ENCODE assay signal across 36 cellular contexts in the genomic region with DNA sequence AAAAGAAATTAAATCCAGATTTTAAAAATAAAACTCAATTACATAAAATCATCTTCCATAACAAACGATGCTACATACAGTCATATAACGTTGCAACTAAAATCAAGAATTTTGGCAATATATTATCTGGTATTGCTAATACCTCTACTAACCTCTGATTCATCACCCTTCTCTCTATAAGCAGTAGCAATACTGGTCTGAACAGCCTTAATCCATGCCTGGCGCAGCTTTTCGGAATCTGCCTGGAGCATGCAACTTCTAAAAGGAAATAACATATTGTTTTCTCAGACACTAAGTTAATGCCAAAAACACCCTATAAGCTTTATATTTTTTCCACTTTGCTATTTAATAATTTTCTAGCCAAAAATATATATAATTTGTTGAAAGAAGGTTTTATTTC.
"Had no signal": no experiment of that assay in that cellular context is flagged by ENCODE, and none has a peak within 500 bp of the region (broad histone marks: within the 10 kb centered on the region; RNA-seq: fewer than 3 reads in every experiment).

No MANE protein-coding gene starts in this region.

- DNase-seq: activated effector memory CD4-positive, alpha-beta T cell treated with anti-CD3 and anti-CD28 coated beads, Interleukin-2, amount 50 U/mL, for 16 hours; activated effector memory CD4-positive, alpha-beta T cell treated with Interleukin-2 at 50 U/mL for 16 hours; activated gamma-delta T cell; activated gamma-delta T cell treated with Interleukin-2 at 50 U/mL for 16 hours; activated naive CD4-positive, alpha-beta T cell; activated naive CD4-positive, alpha-beta T cell treated with anti-CD3 and anti-CD28 coated beads for 36 hours; activated naive CD4-positive, alpha-beta T cell treated with anti-CD3 and anti-CD28 coated beads, Interleukin-2, amount 10 ng/mL, durations not matched to agents 7 days and 5 days; activated naive CD4-positive, alpha-beta T cell treated with anti-CD3 and anti-CD28 coated beads, Interleukin-2, amount 50 U/mL, for 16 hours; activated naive CD4-positive, alpha-beta T cell treated with Interleukin-2 at 50 U/mL for 16 hours; activated naive CD8-positive, alpha-beta T cell treated with anti-CD3 and anti-CD28 coated beads, Interleukin-2, amount 10 ng/mL, durations not matched to agents 7 days and 5 days; activated naive CD8-positive, alpha-beta T cell treated with anti-CD3 and anti-CD28 coated beads, Interleukin-2, amount 50 U/mL, for 24 hours; activated T-cell treated with anti-CD3 and anti-CD28 coated beads, Interleukin-2, amount 50 U/mL, for 1 hour; activated T-cell treated with anti-CD3 and anti-CD28 coated beads, Interleukin-2, amount 50 U/mL, for 24 hours; activated T-cell treated with anti-CD3 and anti-CD28 coated beads, Interleukin-2, amount 50 U/mL, for 4 hours; activated T-cell treated with anti-CD3 and anti-CD28 coated beads, Interleukin-2, amount 50 U/mL, for 48 hours; activated T-cell treated with anti-CD3 and anti-CD28 coated beads, Interleukin-2, amount 50 U/mL, for 72 hours; adrenal gland; amniotic stem cell; amygdala; anterior cingulate cortex; aorta; body of pancreas; brain microvascular endothelial cell; caudate nucleus; central memory CD4-positive, alpha-beta T cell; cerebellar nuclear complex had no signal

- H3K27me3 ChIP-seq: adrenal gland, ascending aorta, body of pancreas, brain microvascular endothelial cell, breast epithelium, cardiac muscle cell had no signal

- H3K9me3 ChIP-seq: adrenal gland, ascending aorta, body of pancreas, breast epithelium had no signal

- H3K9me3 Mint-ChIP-seq: activated naive CD4-positive, alpha-beta T cell treated with anti-CD3 and anti-CD28 coated beads for 36 hours; activated naive CD4-positive, alpha-beta T cell treated with anti-CD3 and anti-CD28 coated beads, Interleukin-2, amount 10 ng/mL, durations not matched to agents 7 days and 5 days; activated naive CD4-positive, alpha-beta T cell treated with anti-CD3 and anti-CD28 coated beads, Interleukin-2, amount 50 U/mL, for 24 hours; activated naive CD4-positive, alpha-beta T cell treated with anti-CD3 and anti-CD28 coated beads, Interleukin-2, amount 50 U/mL, for 72 hours; activated naive CD8-positive, alpha-beta T cell treated with anti-CD3 and anti-CD28 coated beads, Interleukin-2, amount 10 ng/mL, durations not matched to agents 7 days and 5 days; activated naive CD8-positive, alpha-beta T cell treated with anti-CD3 and anti-CD28 coated beads, Interleukin-2, amount 50 U/mL, for 24 hours; activated T-cell treated with anti-CD3 and anti-CD28 coated beads, Interleukin-2, amount 50 U/mL, for 24 hours; activated T-cell treated with anti-CD3 and anti-CD28 coated beads, Interleukin-2, amount 50 U/mL, for 4 hours; activated T-cell treated with anti-CD3 and anti-CD28 coated beads, Interleukin-2, amount 50 U/mL, for 72 hours; activated T-helper 1 cell treated with anti-CD3 and anti-CD28 coated beads, Interleukin-12 subunit alpha, Interleukin-12 subunit beta, Interleukin-2, Interleukin-4 antibody, amounts not matched to agents 30 ng/mL and 10 ng/mL and 1 ng/mL, durations not matched to agents 14 hours and 24 hours and 36 hours; activated T-helper 17 cell treated with anti-CD3 and anti-CD28 coated beads, Interleukin-2, amount 50 U/mL, for 72 hours; activated T-helper 2 cell treated with anti-CD3 and anti-CD28 coated beads, Interferon-gamma antibody, Interleukin-2, Interleukin-4, amounts not matched to agents 10 μg/mL and 5 μg/mL and 100 μg/mL, durations not matched to agents 14 hours and 24 hours and 36 hours; brain; central memory CD8-positive, alpha-beta T cell had no signal

- H3K36me3 ChIP-seq: breast epithelium had no signal

- H3K4me3 Mint-ChIP-seq: activated naive CD4-positive, alpha-beta T cell treated with anti-CD3 and anti-CD28 coated beads for 36 hours; activated naive CD4-positive, alpha-beta T cell treated with anti-CD3 and anti-CD28 coated beads, Interleukin-2, amount 10 ng/mL, durations not matched to agents 7 days and 5 days; activated naive CD4-positive, alpha-beta T cell treated with anti-CD3 and anti-CD28 coated beads, Interleukin-2, amount 50 U/mL, for 24 hours; activated naive CD8-positive, alpha-beta T cell treated with anti-CD3 and anti-CD28 coated beads, Interleukin-2, amount 10 ng/mL, durations not matched to agents 7 days and 5 days; activated naive CD8-positive, alpha-beta T cell treated with anti-CD3 and anti-CD28 coated beads, Interleukin-2, amount 50 U/mL, for 24 hours; activated T-cell treated with anti-CD3 and anti-CD28 coated beads, Interleukin-2, amount 50 U/mL, for 24 hours; activated T-cell treated with anti-CD3 and anti-CD28 coated beads, Interleukin-2, amount 50 U/mL, for 4 hours; activated T-cell treated with anti-CD3 and anti-CD28 coated beads, Interleukin-2, amount 50 U/mL, for 72 hours; activated T-helper 1 cell treated with anti-CD3 and anti-CD28 coated beads, Interleukin-12 subunit alpha, Interleukin-12 subunit beta, Interleukin-2, Interleukin-4 antibody, amounts not matched to agents 30 ng/mL and 10 ng/mL and 1 ng/mL, durations not matched to agents 14 hours and 24 hours and 36 hours; activated T-helper 17 cell treated with anti-CD3 and anti-CD28 coated beads, Interleukin-2, amount 50 U/mL, for 72 hours; brain; central memory CD8-positive, alpha-beta T cell had no signal

- H3K36me3 Mint-ChIP-seq: activated naive CD4-positive, alpha-beta T cell treated with anti-CD3 and anti-CD28 coated beads, Interleukin-2, amount 50 U/mL, for 72 hours had no signal

- H3K27me3 Mint-ChIP-seq: activated naive CD4-positive, alpha-beta T cell treated with anti-CD3 and anti-CD28 coated beads, Interleukin-2, amount 10 ng/mL, durations not matched to agents 7 days and 5 days; activated naive CD4-positive, alpha-beta T cell treated with anti-CD3 and anti-CD28 coated beads, Interleukin-2, amount 50 U/mL, for 24 hours; activated naive CD8-positive, alpha-beta T cell treated with anti-CD3 and anti-CD28 coated beads, Interleukin-2, amount 10 ng/mL, durations not matched to agents 7 days and 5 days; activated naive CD8-positive, alpha-beta T cell treated with anti-CD3 and anti-CD28 coated beads, Interleukin-2, amount 50 U/mL, for 24 hours; activated T-cell treated with anti-CD3 and anti-CD28 coated beads, Interleukin-2, amount 50 U/mL, for 24 hours; activated T-helper 17 cell treated with anti-CD3 and anti-CD28 coated beads, Interleukin-2, amount 50 U/mL, for 72 hours; brain; central memory CD8-positive, alpha-beta T cell had no signal

- H3K27ac Mint-ChIP-seq: activated naive CD4-positive, alpha-beta T cell treated with anti-CD3 and anti-CD28 coated beads for 36 hours; activated naive CD4-positive, alpha-beta T cell treated with anti-CD3 and anti-CD28 coated beads, Interleukin-2, amount 10 ng/mL, durations not matched to agents 7 days and 5 days; activated naive CD4-positive, alpha-beta T cell treated with anti-CD3 and anti-CD28 coated beads, Interleukin-2, amount 50 U/mL, for 24 hours; activated naive CD4-positive, alpha-beta T cell treated with anti-CD3 and anti-CD28 coated beads, Interleukin-2, amount 50 U/mL, for 72 hours; activated naive CD8-positive, alpha-beta T cell treated with anti-CD3 and anti-CD28 coated beads, Interleukin-2, amount 10 ng/mL, durations not matched to agents 7 days and 5 days; activated naive CD8-positive, alpha-beta T cell treated with anti-CD3 and anti-CD28 coated beads, Interleukin-2, amount 50 U/mL, for 24 hours; activated T-cell treated with anti-CD3 and anti-CD28 coated beads, Interleukin-2, amount 50 U/mL, for 24 hours; activated T-cell treated with anti-CD3 and anti-CD28 coated beads, Interleukin-2, amount 50 U/mL, for 72 hours; activated T-helper 1 cell treated with anti-CD3 and anti-CD28 coated beads, Interleukin-12 subunit alpha, Interleukin-12 subunit beta, Interleukin-2, Interleukin-4 antibody, amounts not matched to agents 30 ng/mL and 10 ng/mL and 1 ng/mL, durations not matched to agents 14 hours and 24 hours and 36 hours; activated T-helper 17 cell treated with anti-CD3 and anti-CD28 coated beads, Interleukin-2, amount 50 U/mL, for 72 hours; activated T-helper 2 cell treated with anti-CD3 and anti-CD28 coated beads, Interferon-gamma antibody, Interleukin-2, Interleukin-4, amounts not matched to agents 10 μg/mL and 5 μg/mL and 100 μg/mL, durations not matched to agents 14 hours and 24 hours and 36 hours; brain had no signal

- H3K4me1 Mint-ChIP-seq: activated naive CD4-positive, alpha-beta T cell treated with anti-CD3 and anti-CD28 coated beads, Interleukin-2, amount 10 ng/mL, durations not matched to agents 7 days and 5 days; activated naive CD4-positive, alpha-beta T cell treated with anti-CD3 and anti-CD28 coated beads, Interleukin-2, amount 50 U/mL, for 24 hours; activated naive CD8-positive, alpha-beta T cell treated with anti-CD3 and anti-CD28 coated beads, Interleukin-2, amount 10 ng/mL, durations not matched to agents 7 days and 5 days; activated naive CD8-positive, alpha-beta T cell treated with anti-CD3 and anti-CD28 coated beads, Interleukin-2, amount 50 U/mL, for 24 hours; activated T-helper 17 cell treated with anti-CD3 and anti-CD28 coated beads, Interleukin-2, amount 50 U/mL, for 72 hours; brain had no signal

- H3K4me3 ChIP-seq: adrenal gland, ascending aorta, body of pancreas, breast epithelium, cardiac muscle cell had no signal

- ATAC-seq: activated naive CD4-positive, alpha-beta T cell treated with anti-CD3 and anti-CD28 coated beads, Interleukin-2, amount 50 U/mL, for 72 hours; activated naive CD8-positive, alpha-beta T cell treated with anti-CD3 and anti-CD28 coated beads, Interleukin-2, amount 50 U/mL, for 24 hours; activated T-cell treated with anti-CD3 and anti-CD28 coated beads, Interleukin-2, amount 50 U/mL, for 4 hours; activated T-cell treated with anti-CD3 and anti-CD28 coated beads, Interleukin-2, amount 50 U/mL, for 72 hours; activated T-helper 17 cell treated with anti-CD3 and anti-CD28 coated beads, Interleukin-2, amount 50 U/mL, for 72 hours; body of pancreas had no signal
